1 cellular context compared by ENCODE assay signal in genomic region chr19:36169084-36169760, GRCh38.
TF ChIP-seq lines count a peak whose summit lies in the region.

No MANE protein-coding gene starts in this region.

TF ChIP-seq in WTC11, 78 proteins besides CTCF, POLR2A, EP300 and RAD21 (continued from another document):
- TF ChIP-seq E2F4 (CRISPR knock-in tag; IDR thresholded peaks at IDR 0.05; ENCODE audit: borderline replicate concordance, low read depth) (no peak), ZNF121 (CRISPR knock-in tag; IDR thresholded peaks at IDR 0.05) (no peak), ZNF317 (CRISPR knock-in tag; IDR thresholded peaks at IDR 0.05; ENCODE audit: borderline replicate concordance, low read depth) (no peak)
